15 cellular contexts compared by ENCODE assay signal in genomic region chr3:140829796-140830195, GRCh38.
DNase-seq lines count a peak whose midpoint lies in the region; TF ChIP-seq lines count a peak whose summit lies in the region.
"Had no signal": no experiment of that assay in that cellular context is flagged by ENCODE, and none has a peak within 500 bp of the region (broad histone marks: within the 10 kb centered on the region; RNA-seq: fewer than 3 reads in every experiment).

No MANE protein-coding gene starts in this region.

- TF ChIP-seq CTCF in LNCaP clone FGC (IDR thresholded peaks at IDR 0.05; ENCODE audit: control insufficient read depth, extremely low read depth, insufficient read depth): no peak

- no peak overlapping the region for H3K4me3 ChIP-seq in LNCaP clone FGC (ENCODE audit: low read depth, low read length)
- H3K4me3 ChIP-seq: BLaER1 had no signal

- DNase-seq in DMS79 (lab: John Stamatoyannopoulos, UW): peak; percentile 41
- peak; percentile 97 for DNase-seq in LNCaP clone FGC (ENCODE audit: low read depth)
- no peak for DNase-seq in SW480 (ENCODE audit: low spot score)
- DNase-seq in cortex of kidney (lab: John Stamatoyannopoulos, UW): no peak
- DNase-seq in stimulated activated CD4-positive, alpha-beta T cell treated with anti-CD3 and anti-CD28 coated beads, Interleukin-2, amount 100 ng/mL, for 48 hours: no peak
- DNase-seq: 8988T; ACHN; BE2C; C1 segment of cervical spinal cord; Caco-2; Calu3; CD4-positive, alpha-beta T cell; CD8-positive, alpha-beta T cell; GF-D8 had no signal

Comparison
In these comparisons a context has a peak if more than half of its experiments do, and no peak if none do; other contexts are left out.
1. DNase-seq: peak in DMS79 (single experiment) and LNCaP clone FGC (single experiment); none in SW480 (single experiment), cortex of kidney (single experiment) and stimulated activated CD4-positive, alpha-beta T cell treated with anti-CD3 and anti-CD28 coated beads, Interleukin-2, amount 100 ng/mL, for 48 hours (0 of 2).